26 cellular contexts compared by ENCODE assay signal in genomic region chr12:68162374-68162773, GRCh38. TPM values are rescaled to one million over a fixed set of nuclear protein-coding genes. Genes with fewer than 3 reads are reported as not detected.
"Had no signal": no experiment of that assay in that cellular context is flagged by ENCODE, and none has a peak within 500 bp of the region (broad histone marks: within the 10 kb centered on the region; RNA-seq: fewer than 3 reads in every experiment).

No MANE protein-coding gene starts in this region.

- DNase-seq: activated CD4-positive, alpha-beta T cell treated with anti-CD3 and anti-CD28 coated beads, Interleukin-2, amount 50 U/mL, for 1 hour; activated CD4-positive, CD25-positive, alpha-beta regulatory T cell treated with anti-CD3 and anti-CD28 coated beads, Interleukin-2, amount 50 U/mL, for 72 hours; activated CD8-positive, alpha-beta memory T cell treated with anti-CD3 and anti-CD28 coated beads, Interleukin-2, amount 50 U/mL, for 4 hours; activated effector memory CD4-positive, alpha-beta T cell treated with Interleukin-2 at 50 U/mL for 16 hours; activated T-cell treated with anti-CD3 and anti-CD28 coated beads, Interleukin-2, amount 50 U/mL, for 4 hours; adrenal gland; effector memory CD8-positive, alpha-beta T cell; foreskin fibroblast; glutamatergic neuron; hippocampal formation; left lung; mucosa of descending colon; naive B cell; psoas muscle; right lobe of liver; stimulated activated CD4-positive, alpha-beta T cell treated with anti-CD3 and anti-CD28 coated beads, Interleukin-4, amount 100 ng/mL, for 1 hour; testis; upper lobe of left lung had no signal

- H3K4me3 Mint-ChIP-seq: activated T-cell treated with anti-CD3 and anti-CD28 coated beads, Interleukin-2, amount 50 U/mL, for 4 hours; dendritic cell treated with granulocyte-macrophage colony-stimulating factor and Interleukin-4, amounts not matched to agents 40 ng/mL and 50 ng/mL, for 4 days; naive B cell had no signal

- H3K27me3 ChIP-seq: adrenal gland, left lung, right lobe of liver, testis, upper lobe of left lung had no signal

- H3K27ac Mint-ChIP-seq: activated naive CD4-positive, alpha-beta T cell treated with anti-CD3 and anti-CD28 coated beads, Interleukin-2, amount 50 U/mL, for 72 hours; dendritic cell treated with granulocyte-macrophage colony-stimulating factor and Interleukin-4, amounts not matched to agents 40 ng/mL and 50 ng/mL, for 4 days; effector memory CD8-positive, alpha-beta T cell; naive B cell had no signal

- H3K36me3 ChIP-seq: adrenal gland, left lung, right lobe of liver, upper lobe of left lung had no signal

- H3K9me3 ChIP-seq: adrenal gland, left lung, mucosa of descending colon, psoas muscle, right lobe of liver, testis, upper lobe of left lung had no signal

- H3K4me3 ChIP-seq: adrenal gland, left lung, mucosa of descending colon, psoas muscle, right lobe of liver, smooth muscle cell, testis, upper lobe of left lung had no signal

- H3K27ac ChIP-seq: adrenal gland, left lung, psoas muscle, right lobe of liver, testis, upper lobe of left lung had no signal

- H3K36me3 Mint-ChIP-seq: naive B cell had no signal

- H3K9me3 Mint-ChIP-seq: activated naive CD4-positive, alpha-beta T cell treated with anti-CD3 and anti-CD28 coated beads, Interleukin-2, amount 50 U/mL, for 72 hours; activated T-cell treated with anti-CD3 and anti-CD28 coated beads, Interleukin-2, amount 50 U/mL, for 4 hours; dendritic cell treated with granulocyte-macrophage colony-stimulating factor and Interleukin-4, amounts not matched to agents 40 ng/mL and 50 ng/mL, for 4 days; effector memory CD8-positive, alpha-beta T cell; naive B cell had no signal

- FAIRE-seq: astrocyte, islet of Langerhans had no signal

- H3K27me3 Mint-ChIP-seq: dendritic cell treated with granulocyte-macrophage colony-stimulating factor and Interleukin-4, amounts not matched to agents 40 ng/mL and 50 ng/mL, for 4 days; effector memory CD8-positive, alpha-beta T cell; naive B cell had no signal

- H3K4me1 ChIP-seq: adrenal gland, left lung, psoas muscle, right lobe of liver, testis, upper lobe of left lung had no signal

RNA-seq across cellular contexts. Expression of gene IFNG, which starts 2.8 kb away (rescaled TPM):
- total RNA-seq: astrocyte, chondrocyte, lung microvascular endothelial cell, mucosa of descending colon, osteocyte, psoas muscle, smooth muscle cell, testis had no signal
